ENCODE assay signal across 8 cellular contexts in genomic region chr11:20353829-20354434, GRCh38. TPM values are rescaled to one million over a fixed set of nuclear protein-coding genes. Genes with fewer than 3 reads are reported as not detected.
A peak's percentile ranks its signal among the peaks of the same experiment; 100 is the strongest.
DNase-seq lines count a peak whose midpoint lies in the region; ATAC-seq and TF ChIP-seq lines count a peak whose summit lies in the region.

No MANE protein-coding gene starts in this region.

- no peak overlapping the region for H3K4me3 ChIP-seq in tibial nerve

- H3K4me1 ChIP-seq in tibial nerve, result peaks cover 0 to 5% (median 0%) of the 10 kb centered on the region in 4 donors

- TF ChIP-seq EP300 in tibial nerve (IDR thresholded peaks at IDR 0.05), result no peak

- no peak overlapping the region for H3K27ac ChIP-seq in tibial nerve

- no peaks in the 10 kb centered on the region for H3K9me3 ChIP-seq in tibial nerve

- DNase-seq in NCI-H510A treated with DMSO at 0.1 percent for 48 hours (lab: John Stamatoyannopoulos, UW) (peak; percentile 45), NCI-H510A (lab: John Stamatoyannopoulos, UW) (no peak), H4 (ENCODE audit: low spot score) (peak; percentile 46), NCI-H2196 treated with DMSO at 0.1 percent for 48 hours (lab: John Stamatoyannopoulos, UW; ENCODE audit: unreplicated experiment) (peak; percentile 22), astrocyte of the hippocampus (ENCODE audit: low read depth, low spot score) (peak; percentile 71), islet precursor cell (peak; percentile 59), tibial nerve (ENCODE audit: low spot score in 2 of 2) (peak in 1 of 2 donors; percentile 21)

- H3K27me3 ChIP-seq in tibial nerve, result peaks cover 0 to 3% of the 10 kb centered on the region in 2 donors

- no peaks in the 10 kb centered on the region for H3K36me3 ChIP-seq in tibial nerve

- TF ChIP-seq POLR2A in tibial nerve (IDR thresholded peaks at IDR 0.05), result no peak

- WGBS in tibial nerve, 2 donors, result 6 to 9% methylated on average over 6 of the region's 6 CpGs

- TF ChIP-seq CTCF in tibial nerve (IDR thresholded peaks at IDR 0.05), result peak; percentile 45 to 84 (median 78)

- ATAC-seq in GM21515 (IDR thresholded peaks at IDR 0.05; ENCODE audit: unreplicated experiment), result no peak

RNA-seq across cellular contexts. Expression of gene HTATIP2, which starts 9.6 kb away (rescaled TPM):
- total RNA-seq in H4 (2014; rRNA removed; shearing (Covaris generic)), result 24.8 and 36.7 TPM in 2 replicates
- 10 to 100 TPM; 19.3 to 37.1 (median 28.5) TPM for total RNA-seq in tibial nerve

RNA-seq across cellular contexts. Expression of gene PRMT3, which starts 33.6 kb away (rescaled TPM):
- total RNA-seq in H4 (2014; rRNA removed; shearing (Covaris generic)), result 33.7 and 42.4 TPM in 2 replicates
- total RNA-seq in tibial nerve, result 10 to 100 TPM; 17.8 to 29.4 (median 22.1) TPM
